Comparison of ENCODE assay signal across 1 cellular context in genomic region chr6:52511572-52512151, GRCh38.
TF ChIP-seq lines count a peak whose summit lies in the region.

No MANE protein-coding gene starts in this region.

TF ChIP-seq in K562, 482 proteins besides CTCF, POLR2A, EP300 and RAD21 (continued from another document and continues in another):
- TF ChIP-seq ZNF512 (tag; IDR thresholded peaks at IDR 0.05) (no peak), STAT6 (CRISPR knock-in tag; IDR thresholded peaks at IDR 0.05) (no peak), MAFG (tag; conservative IDR thresholded peaks at IDR 0.05) (no peak), ZBTB5 (IDR thresholded peaks at IDR 0.05) (no peak), SPI1 (IDR thresholded peaks at IDR 0.05; ENCODE audit: borderline replicate concordance, low read depth, low read length) (no peak), BDP1 (IDR thresholded peaks at IDR 0.05; ENCODE audit: insufficient read depth, insufficient read length) (no peak), SMAD4 (CRISPR knock-in tag; conservative IDR thresholded peaks at IDR 0.05) (no peak), DPF2 (IDR thresholded peaks at IDR 0.05) (peak; percentile 11; the same call in 1 of the 2 replicates), RBM34 (IDR thresholded peaks at IDR 0.05; ENCODE audit: borderline replicate concordance, insufficient read depth, low read length) (no peak), HMGXB4 (CRISPR knock-in tag; IDR thresholded peaks at IDR 0.05) (no peak), SRSF1 (IDR thresholded peaks at IDR 0.05; ENCODE audit: low read depth, low read length) (no peak), ZNF780A (CRISPR knock-in tag; IDR thresholded peaks at IDR 0.05) (no peak), EZH2 (IDR thresholded peaks at IDR 0.05; ENCODE audit: borderline replicate concordance, low read depth, low read length) (no peak), PHB2 (IDR thresholded peaks at IDR 0.05; ENCODE audit: low read depth) (no peak), SRSF9 (IDR thresholded peaks at IDR 0.05; ENCODE audit: borderline replicate concordance, low read depth, low read length) (no peak), ILF3 (IDR thresholded peaks at IDR 0.05; ENCODE audit: borderline replicate concordance) (no peak), CCAR2 (IDR thresholded peaks at IDR 0.05; ENCODE audit: low read depth, low read length) (no peak), BRD4 (IDR thresholded peaks at IDR 0.05) (no peak), NFRKB (IDR thresholded peaks at IDR 0.05; ENCODE audit: low read depth) (no peak), RFX1 (IDR thresholded peaks at IDR 0.05) (no peak), ATF3 (IDR thresholded peaks at IDR 0.05) (peak; percentile 62; the same call in 1 of the 2 replicates), ATF3 (CRISPR knock-in tag; conservative IDR thresholded peaks at IDR 0.05) (no peak), SRSF3 (IDR thresholded peaks at IDR 0.05; ENCODE audit: insufficient read depth, low read length) (no peak), HMG20A (CRISPR knock-in tag; conservative IDR thresholded peaks at IDR 0.05) (no peak), PKNOX1 (IDR thresholded peaks at IDR 0.05) (no peak), HNRNPUL1 (IDR thresholded peaks at IDR 0.05; ENCODE audit: low read length) (no peak), ZNF717 (CRISPR knock-in tag; IDR thresholded peaks at IDR 0.05) (no peak), NR4A1 (CRISPR knock-in tag; IDR thresholded peaks at IDR 0.05) (no peak), NR4A1 (tag; IDR thresholded peaks at IDR 0.05) (0 out of 2 replicates have a peak, but pooled peaks have one; percentile 15), NFYB (IDR thresholded peaks at IDR 0.05; ENCODE audit: extremely low read depth, insufficient read length) (no peak), RBM25 (IDR thresholded peaks at IDR 0.05; ENCODE audit: low read depth, low read length, severe bottlenecking) (no peak), ZNF518B (CRISPR knock-in tag; IDR thresholded peaks at IDR 0.05) (no peak), ZNF77 (CRISPR knock-in tag; IDR thresholded peaks at IDR 0.05) (no peak), SMAD3 (CRISPR knock-in tag; conservative IDR thresholded peaks at IDR 0.05) (no peak), ZNF639 (CRISPR knock-in tag; conservative IDR thresholded peaks at IDR 0.05 in 1 of 2, IDR thresholded peaks at IDR 0.05 in 1 of 2) (peak in 1 of 2 experiments; percentile 52; a peak in 1 of 4 replicates), NFIC (IDR thresholded peaks at IDR 0.05) (no peak), NFIX (CRISPR knock-in tag; IDR thresholded peaks at IDR 0.05; ENCODE audit: low read depth) (no peak), TSC22D4 (tag; IDR thresholded peaks at IDR 0.05) (no peak), RAD51 (IDR thresholded peaks at IDR 0.05; ENCODE audit: borderline replicate concordance, low read depth) (peak; percentile 82), RBFOX2 (IDR thresholded peaks at IDR 0.05; ENCODE audit: low read depth, low read length) (no peak), BRCA1 (IDR thresholded peaks at IDR 0.05) (no peak), BRCA1 (CRISPR knock-in tag; IDR thresholded peaks at IDR 0.05) (no peak), PML (IDR thresholded peaks at IDR 0.05; ENCODE audit: low read length) (no peak), ID3 (CRISPR knock-in tag; IDR thresholded peaks at IDR 0.05) (no peak), ID3 (tag; IDR thresholded peaks at IDR 0.05) (peak; percentile 21; the same call in 1 of the 2 replicates), E2F6 (IDR thresholded peaks at IDR 0.05; ENCODE audit: borderline replicate concordance in 1 of 2, extremely low read depth in 1 of 2, insufficient read depth in 1 of 2, insufficient read length in 1 of 2, low read depth in 1 of 2, low read length in 1 of 2, poor library complexity in 1 of 2, severe bottlenecking in 1 of 2) (no peak), PTTG1 (tag; IDR thresholded peaks at IDR 0.05; ENCODE audit: low read depth) (no peak), FOXP4 (CRISPR knock-in tag; IDR thresholded peaks at IDR 0.05; ENCODE audit: borderline replicate concordance) (no peak), LEF1 (IDR thresholded peaks at IDR 0.05) (no peak), CAMTA2 (CRISPR knock-in tag; conservative IDR thresholded peaks at IDR 0.05) (no peak)
